Comparison of ENCODE assay signal across 28 cellular contexts in genomic region chr6:163206196-163206595, GRCh38.
"Had no signal": no experiment of that assay in that cellular context is flagged by ENCODE, and none has a peak within 500 bp of the region (broad histone marks: within the 10 kb centered on the region; RNA-seq: fewer than 3 reads in every experiment).

No MANE protein-coding gene starts in this region.

- H3K27ac ChIP-seq: colonic mucosa, coronary artery, dorsolateral prefrontal cortex, epithelial cell of prostate, esophagus muscularis mucosa, esophagus squamous epithelium, foreskin keratinocyte, gastrocnemius medialis, gastroesophageal sphincter, heart left ventricle, heart right ventricle had no signal

- H3K27me3 ChIP-seq: colonic mucosa, dorsolateral prefrontal cortex, esophagus muscularis mucosa, esophagus squamous epithelium, foreskin keratinocyte, gastrocnemius medialis, gastroesophageal sphincter, heart left ventricle, heart right ventricle had no signal

- ATAC-seq: effector memory CD8-positive, alpha-beta T cell; esophagus mucosa; foreskin keratinocyte; gastrocnemius medialis; gastroesophageal sphincter; heart left ventricle; heart right ventricle had no signal

- H3K36me3 ChIP-seq: colonic mucosa, esophagus muscularis mucosa, esophagus squamous epithelium, gastrocnemius medialis, gastroesophageal sphincter, heart left ventricle, heart right ventricle had no signal

- FAIRE-seq: colon, endometrium, endothelial cell of umbilical vein, frontal cortex had no signal

- H3K9me3 ChIP-seq: colonic mucosa, esophagus squamous epithelium, gastrocnemius medialis, gastroesophageal sphincter had no signal

- H3K4me3 ChIP-seq: colonic mucosa, coronary artery, dorsolateral prefrontal cortex, esophagus muscularis mucosa, esophagus squamous epithelium, gastrocnemius medialis, gastroesophageal sphincter, heart left ventricle, heart right ventricle had no signal

- H3K4me1 ChIP-seq: colonic mucosa, esophagus muscularis mucosa, esophagus squamous epithelium, foreskin keratinocyte, gastrocnemius medialis, gastroesophageal sphincter had no signal

- DNase-seq: colonic mucosa; cortex of kidney; dermis blood vessel endothelial cell; dorsolateral prefrontal cortex; effector CD4-positive, alpha-beta T cell; effector CD8-positive, alpha-beta T cell; effector memory CD4-positive, alpha-beta T cell; effector memory CD8-positive, alpha-beta T cell; endodermal cell; erythroblast; esophagus squamous epithelium; foreskin fibroblast; foreskin keratinocyte; foreskin melanocyte; gastrocnemius medialis; glutamatergic neuron; head of caudate nucleus; heart left ventricle; heart right ventricle had no signal
